In genomic region chr6:19032486-19033295, GRCh38 we compare ENCODE assay signal across 21 cellular contexts.
DNase-seq lines count a peak whose midpoint lies in the region; ATAC-seq and TF ChIP-seq lines count a peak whose summit lies in the region.
"Had no signal": no experiment of that assay in that cellular context is flagged by ENCODE, and none has a peak within 500 bp of the region (broad histone marks: within the 10 kb centered on the region; RNA-seq: fewer than 3 reads in every experiment).

No MANE protein-coding gene starts in this region.

- no peaks in the 10 kb centered on the region for H3K36me3 ChIP-seq in tibial artery

- H3K9me3 ChIP-seq in tibial artery: no peaks in the 10 kb centered on the region

- TF ChIP-seq CTCF in nephron progenitor cell (IDR thresholded peaks at IDR 0.05) (no peak), tibial artery (IDR thresholded peaks at IDR 0.05) (no peak), endothelial cell (IDR thresholded peaks at IDR 0.05; ENCODE audit: unreplicated experiment) (no peak)

- H3K4me3 ChIP-seq in tibial artery: no peak overlapping the region
- H3K4me3 ChIP-seq: GM12878 had no signal

- H3K27ac Mint-ChIP-seq in nephron progenitor cell (peak overlapping the region; percentile 29), endothelial cell (ENCODE audit: unreplicated experiment) (no peak overlapping the region)
- H3K27ac Mint-ChIP-seq: activated CD4-positive, alpha-beta T cell treated with anti-CD3 and anti-CD28 coated beads for 36 hours; activated naive CD8-positive, alpha-beta T cell treated with anti-CD3 and anti-CD28 coated beads, Interleukin-2, amount 50 U/mL, for 24 hours; CD4-positive, CD25-positive, alpha-beta regulatory T cell had no signal

- ATAC-seq in Right ventricle myocardium superior (ENCODE audit: poor library complexity) (peak; percentile 75), GM21737 (IDR thresholded peaks at IDR 0.05; ENCODE audit: unreplicated experiment) (no peak)
- ATAC-seq: activated CD4-positive, alpha-beta T cell treated with anti-CD3 and anti-CD28 coated beads for 36 hours; activated naive CD8-positive, alpha-beta T cell treated with anti-CD3 and anti-CD28 coated beads, Interleukin-2, amount 50 U/mL, for 24 hours; GM12878; HCT116; stimulated activated naive CD8-positive, alpha-beta T cell treated with anti-CD3 and anti-CD28 coated beads, Interleukin-15, Interleukin-2, amounts not matched to agents 100 U/mL and 50 U/mL, for 24 hours had no signal

- H3K27ac ChIP-seq in tibial artery: peak overlapping the region; percentile 66 to 68

- DNase-seq in astrocyte of the hippocampus (ENCODE audit: low read depth, low spot score): peak; percentile 39
- DNase-seq in Right ventricle myocardium superior: peak; percentile 36
- no peak for DNase-seq in nephron progenitor cell
- no peak for DNase-seq in tibial artery
- DNase-seq in mucosa of gallbladder (ENCODE audit: low spot score): no peak
- DNase-seq in SKM-1 treated with dmso at 0.1 percent for 144 hours (lab: John Stamatoyannopoulos, UW; ENCODE audit: unreplicated experiment): no peak
- DNase-seq in endothelial cell (ENCODE audit: low spot score): no peak
- DNase-seq: activated CD4-positive, alpha-beta T cell treated with anti-CD3 and anti-CD28 coated beads for 36 hours; activated naive CD8-positive, alpha-beta T cell treated with anti-CD3 and anti-CD28 coated beads, Interleukin-2, amount 50 U/mL, for 24 hours; CD4-positive, CD25-positive, alpha-beta regulatory T cell; GDM1; NCI-H1105 treated with DMSO at 0.1 percent for 48 hours; NCI-H2107; NCI-H526 treated with DMSO at 0.1 percent for 48 hours; stimulated activated CD4-positive, alpha-beta T cell treated with anti-CD3 and anti-CD28 coated beads, Interleukin-1b, Interleukin-23, amount 100 ng/mL, for 48 hours; stimulated activated naive CD8-positive, alpha-beta T cell treated with anti-CD3 and anti-CD28 coated beads, Interleukin-15, Interleukin-2, amounts not matched to agents 100 U/mL and 50 U/mL, for 24 hours; SW 1271 had no signal

- peaks cover 4% of the 10 kb centered on the region for H3K9me3 Mint-ChIP-seq in nephron progenitor cell
- no peaks in the 10 kb centered on the region for H3K9me3 Mint-ChIP-seq in endothelial cell (ENCODE audit: unreplicated experiment)

- H3K4me1 Mint-ChIP-seq in nephron progenitor cell: peaks cover 26% of the 10 kb centered on the region
- H3K4me1 Mint-ChIP-seq in endothelial cell (ENCODE audit: unreplicated experiment): no peaks in the 10 kb centered on the region
- H3K4me1 Mint-ChIP-seq: activated CD4-positive, alpha-beta T cell treated with anti-CD3 and anti-CD28 coated beads for 36 hours; activated naive CD8-positive, alpha-beta T cell treated with anti-CD3 and anti-CD28 coated beads, Interleukin-2, amount 50 U/mL, for 24 hours; CD4-positive, CD25-positive, alpha-beta regulatory T cell; central memory CD8-positive, alpha-beta T cell had no signal

- H3K27me3 Mint-ChIP-seq in nephron progenitor cell (ENCODE audit: low read depth, poor library complexity) (no peaks in the 10 kb centered on the region), endothelial cell (ENCODE audit: unreplicated experiment) (no peaks in the 10 kb centered on the region)
- H3K27me3 Mint-ChIP-seq: activated CD4-positive, alpha-beta T cell treated with anti-CD3 and anti-CD28 coated beads for 36 hours; activated naive CD8-positive, alpha-beta T cell treated with anti-CD3 and anti-CD28 coated beads, Interleukin-2, amount 50 U/mL, for 24 hours; CD4-positive, CD25-positive, alpha-beta regulatory T cell; central memory CD8-positive, alpha-beta T cell had no signal

- H3K4me3 Mint-ChIP-seq in nephron progenitor cell (no peak overlapping the region), endothelial cell (ENCODE audit: unreplicated experiment) (no peak overlapping the region)
- H3K4me3 Mint-ChIP-seq: activated CD4-positive, alpha-beta T cell treated with anti-CD3 and anti-CD28 coated beads for 36 hours; activated naive CD8-positive, alpha-beta T cell treated with anti-CD3 and anti-CD28 coated beads, Interleukin-2, amount 50 U/mL, for 24 hours; CD4-positive, CD25-positive, alpha-beta regulatory T cell; central memory CD8-positive, alpha-beta T cell had no signal

- intact Hi-C loops in Right ventricle myocardium superior (cut with DNase I): no loop called here
- intact Hi-C loops in tibial artery (cut with DNase I; ENCODE audit: low total_unique reads): no loop called here

- H3K36me3 Mint-ChIP-seq in nephron progenitor cell (ENCODE audit: low read depth): no peaks in the 10 kb centered on the region
- no peaks in the 10 kb centered on the region for H3K36me3 Mint-ChIP-seq in endothelial cell (ENCODE audit: low read depth, unreplicated experiment)
- H3K36me3 Mint-ChIP-seq: CD4-positive, CD25-positive, alpha-beta regulatory T cell had no signal

- H3K27me3 ChIP-seq in tibial artery: no peaks in the 10 kb centered on the region

- H3K4me1 ChIP-seq in tibial artery: peaks cover 0 to 50% (median 19%) of the 10 kb centered on the region in 4 donors

Comparison
In these comparisons a context has a peak if more than half of its experiments do, and no peak if none do; other contexts are left out.
1. DNase-seq: peak in astrocyte of the hippocampus (single experiment) and Right ventricle myocardium superior (single experiment); none in nephron progenitor cell (single experiment), tibial artery (0 of 2), mucosa of gallbladder (single experiment), SKM-1 treated with dmso at 0.1 percent for 144 hours (single experiment) and endothelial cell (single experiment).